ENCODE assay signal across 8 cellular contexts in genomic region chr10:43396061-43396927, GRCh38. TPM values are rescaled to one million over a fixed set of nuclear protein-coding genes. Genes with fewer than 3 reads are reported as not detected.
DNase-seq lines count a peak whose midpoint lies in the region; ATAC-seq and TF ChIP-seq lines count a peak whose summit lies in the region.

No MANE protein-coding gene starts in this region.

- H3K36me3 ChIP-seq in liver (ENCODE audit: control insufficient read depth in 4 of 4, insufficient read depth in 3 of 4, low read depth in 1 of 4, low read length in 3 of 4), result peaks cover 10 to 23% (median 23%) of the 10 kb centered on the region in 4 donors

- H3K27ac ChIP-seq in dorsolateral prefrontal cortex, result peak overlapping the region; percentile 81 to 99 (median 97)
- peak overlapping the region; percentile 95 to 97 for H3K27ac ChIP-seq in liver (ENCODE audit: low read depth in 1 of 2, low read length in 2 of 2)

- ATAC-seq in HG02943 (IDR thresholded peaks at IDR 0.05; ENCODE audit: low read depth, unreplicated experiment), result peak; percentile 50

- DNase-seq in NCI-H2081 (lab: John Stamatoyannopoulos, UW) (peak; percentile 68 to 75), NCI-H2081 treated with DMSO at 0.1 percent for 48 hours (lab: John Stamatoyannopoulos, UW) (no peak), NCI-H2196 (lab: John Stamatoyannopoulos, UW; ENCODE audit: unreplicated experiment) (peak; percentile 58), dorsolateral prefrontal cortex (peak; percentile 47 to 87 (median 66))
- peak; percentile 55 for DNase-seq in activated CD4-positive, alpha-beta T cell treated with anti-CD3 and anti-CD28 coated beads, Interleukin-2, amount 50 U/mL, for 1 hour
- DNase-seq in stimulated activated CD4-positive, alpha-beta T cell treated with anti-CD3 and anti-CD28 coated beads, Interleukin-2, amount 100 ng/mL, for 48 hours, result peak; percentile 71 to 79

- peaks cover 9 to 65% (median 51%) of the 10 kb centered on the region in 4 donors for H3K4me1 ChIP-seq in liver (ENCODE audit: control insufficient read depth in 4 of 4, insufficient read depth in 4 of 4, low read length in 3 of 4)

- TF ChIP-seq CTCF in dorsolateral prefrontal cortex (IDR thresholded peaks at IDR 0.05 in 54 of 56, conservative IDR thresholded peaks at IDR 0.05 in 2 of 56; ENCODE audit: low read depth in 1 of 56, partially characterized antibody in 56 of 56), result peak in 1 of 56 donors; percentile 5
- no peak for TF ChIP-seq CTCF in liver (IDR thresholded peaks at IDR 0.05; ENCODE audit: low read depth, low read length, missing input control)

- peak overlapping the region; percentile 49 to 63 for H3K9ac ChIP-seq in liver (ENCODE audit: low read depth in 1 of 2, low read length in 2 of 2)

- H3K4me3 ChIP-seq in dorsolateral prefrontal cortex (peak overlapping the region; percentile 55 to 91 (median 80)), liver (ENCODE audit: low read depth in 1 of 3, low read length in 3 of 3) (peak overlapping the region; percentile 83 to 87 (median 85))

- peak in 1 of 2 donors; percentile 18 for TF ChIP-seq RAD21 in liver (IDR thresholded peaks at IDR 0.05)

- H3K27me3 ChIP-seq in dorsolateral prefrontal cortex (no peaks in the 10 kb centered on the region), liver (ENCODE audit: control insufficient read depth in 4 of 4, insufficient read depth in 4 of 4, low read length in 3 of 4) (no peaks in the 10 kb centered on the region)

- 1% methylated on average over 68 of the region's 71 CpGs for WGBS in liver

- intact Hi-C loops in dorsolateral prefrontal cortex (cut with DNase I), result loop anchor here (5.0 kb wide), 2 partner anchors 41 to 176 kb away; partner anchors contain the start of genes ZNF487 (in 2 of the 2) and ZNF239 (in 1 of the 2)

- no peaks in the 10 kb centered on the region for H3K9me3 ChIP-seq in liver (ENCODE audit: control insufficient read depth in 4 of 4, low read length in 3 of 4)

TF ChIP-seq in liver, 16 proteins besides CTCF, POLR2A, EP300 and RAD21:
- TF ChIP-seq MAX (IDR thresholded peaks at IDR 0.05), result peak; percentile 69
- peak; percentile 56 for TF ChIP-seq HNF4G (IDR thresholded peaks at IDR 0.05)
- no peak for TF ChIP-seq FOXA1 (IDR thresholded peaks at IDR 0.05)
- TF ChIP-seq SP1 (IDR thresholded peaks at IDR 0.05), result peak; percentile 62
- TF ChIP-seq RXRA (IDR thresholded peaks at IDR 0.05), result peak in 1 of 2 donors; percentile 30
- no peak for TF ChIP-seq TAF1 (conservative IDR thresholded peaks at IDR 0.05)
- TF ChIP-seq REST (IDR thresholded peaks at IDR 0.05), result peak; percentile 63
- TF ChIP-seq HNF4A (conservative IDR thresholded peaks at IDR 0.05), result peak; percentile 79 to 81
- TF ChIP-seq YY1 (IDR thresholded peaks at IDR 0.05), result peak; percentile 65
- TF ChIP-seq JUND (IDR thresholded peaks at IDR 0.05), result peak in 1 of 2 donors; percentile 47
- peak; percentile 26 for TF ChIP-seq FOXA2 (IDR thresholded peaks at IDR 0.05)
- peak in 1 of 2 donors; percentile 37 for TF ChIP-seq EGR1 (IDR thresholded peaks at IDR 0.05; ENCODE audit: low read depth in 2 of 2)
- TF ChIP-seq GABPA (IDR thresholded peaks at IDR 0.05 in 1 of 2, conservative IDR thresholded peaks at IDR 0.05 in 1 of 2), result no peak
- TF ChIP-seq ATF3 (IDR thresholded peaks at IDR 0.05), result peak; percentile 28
- no peak for TF ChIP-seq NR2F2 (IDR thresholded peaks at IDR 0.05)
- TF ChIP-seq ZBTB33 (IDR thresholded peaks at IDR 0.05), result no peak

RNA-seq across cellular contexts. Expression of gene HNRNPF, which starts 12.7 kb away (rescaled TPM):
- total RNA-seq in dorsolateral prefrontal cortex (100 to 1,000 TPM in 2 of 120 experiments, 10 to 100 TPM in 118; 39.3 to 109 (median 59.0) TPM), liver (100 to 1,000 TPM; 116 to 150 TPM)
- polyA plus RNA-seq in liver, result 100 to 1,000 TPM in 1 of 2 donors, 10 to 100 TPM in 1; 64.5 to 109 TPM

RNA-seq across cellular contexts. Expression of gene FXYD4, which starts 24.9 kb away (rescaled TPM):
- total RNA-seq in dorsolateral prefrontal cortex (10 to 100 TPM in 1 of 120 experiments, 1 to 10 TPM in 56, under 1 TPM in 3, not detected in 60; 0.84 to 12.4 (median 2.4) TPM), liver (not detected)
- polyA plus RNA-seq in liver, result not detected

RNA-seq across cellular contexts. Expression of gene ZNF487, which starts 40.6 kb away (rescaled TPM):
- total RNA-seq in dorsolateral prefrontal cortex (10 to 100 TPM; 12.0 to 31.9 (median 20.8) TPM), liver (1 to 10 TPM; 1.5 to 4.8 TPM)
- polyA plus RNA-seq in liver, result 1 to 10 TPM; 1.3 to 2.3 TPM
